ENCODE assay signal across 10 cellular contexts in genomic region chr19:4597278-4597974, GRCh38. TPM values are rescaled to one million over a fixed set of nuclear protein-coding genes. Genes with fewer than 3 reads are reported as not detected.
DNase-seq lines count a peak whose midpoint lies in the region; ATAC-seq and TF ChIP-seq lines count a peak whose summit lies in the region.
"Had no signal": no experiment of that assay in that cellular context is flagged by ENCODE, and none has a peak within 500 bp of the region (broad histone marks: within the 10 kb centered on the region; RNA-seq: fewer than 3 reads in every experiment).

No MANE protein-coding gene starts in this region.

- peak overlapping the region in 2 of 7 donors; percentile 22 to 60 for H3K27ac Mint-ChIP-seq in CD4-positive, alpha-beta memory T cell
- H3K27ac Mint-ChIP-seq in activated T-helper 1 cell treated with anti-CD3 and anti-CD28 coated beads, Interleukin-12 subunit alpha, Interleukin-12 subunit beta, Interleukin-2, Interleukin-4 antibody, amounts not matched to agents 30 ng/mL and 10 ng/mL and 1 ng/mL, durations not matched to agents 14 hours and 24 hours and 36 hours, result no peak overlapping the region

- TF ChIP-seq CTCF in HCT116 (IDR thresholded peaks at IDR 0.05 in 2 of 3, conservative IDR thresholded peaks at IDR 0.05 in 1 of 3; ENCODE audit: borderline replicate concordance in 1 of 3, insufficient read depth in 1 of 3, low read depth in 2 of 3, low read length in 2 of 3), result no peak

- no peak overlapping the region for H4K5ac ChIP-seq in mesendoderm (ENCODE audit: low read length)

- no CpG with 5 or more reads among the region's 27 CpGs for WGBS in mesendoderm (ENCODE audit: extremely low coverage, insufficient coverage, low lambda C conversion rate)
- WGBS in aorta, 2 donors, result 3 to 4% methylated on average over 26 to 27 of the region's 27 CpGs

- no peak overlapping the region for H2BK5ac ChIP-seq in mesendoderm (ENCODE audit: low read length)

- peaks cover 13% of the 10 kb centered on the region for H3K4me1 ChIP-seq in CD4-positive, alpha-beta memory T cell (ENCODE audit: insufficient read depth, low read length)
- H3K4me1 ChIP-seq in HCT116 (ENCODE audit: control insufficient read depth in 1 of 2, insufficient read depth in 2 of 2, low read length in 2 of 2) (peaks cover 11 to 26% of the 10 kb centered on the region in 2 experiments), mesendoderm (ENCODE audit: control insufficient read depth, low read depth, low read length) (no peaks in the 10 kb centered on the region), aorta (ENCODE audit: control insufficient read depth in 1 of 2, insufficient read depth in 2 of 2, low read length in 2 of 2) (no peaks in the 10 kb centered on the region)

- POLR2A ChIA-PET in CD4-positive, alpha-beta memory T cell (lab: Charles Lee; ENCODE audit: partially characterized antibody), result no interaction called here
- POLR2A ChIA-PET in HCT116 (lab: Charles Lee), result interaction anchor here (0.6 to 1.3 kb wide), 4 partner anchors 8 to 14 kb away, joined by 3 to 4 read pairs (median 3); no protein-coding TSS in a partner anchor

- H3K79me2 ChIP-seq in HCT116 (ENCODE audit: insufficient read depth, low read length), result no peaks in the 10 kb centered on the region
- H3K79me2 ChIP-seq in mesendoderm (ENCODE audit: control insufficient read depth, insufficient read depth, low read length), result no peaks in the 10 kb centered on the region

- peak in 1 of 5 donors; percentile 11 for DNase-seq in CD4-positive, alpha-beta memory T cell
- DNase-seq in HCT116 (ENCODE audit: low read depth, low spot score), result no peak
- no peak for DNase-seq in activated T-helper 1 cell treated with anti-CD3 and anti-CD28 coated beads, Interleukin-12 subunit alpha, Interleukin-12 subunit beta, Interleukin-2, Interleukin-4 antibody, amounts not matched to agents 30 ng/mL and 10 ng/mL and 1 ng/mL, durations not matched to agents 14 hours and 24 hours and 36 hours (ENCODE audit: low spot score)
- no peak for DNase-seq in mesendoderm
- no peak for DNase-seq in GOT3 (lab: John Stamatoyannopoulos, UW)
- DNase-seq in HuH-7 (ENCODE audit: low spot score), result no peak
- no peak for DNase-seq in aorta

- H3K4me2 ChIP-seq in HCT116 (ENCODE audit: low read length) (peak overlapping the region; percentile 66), mesendoderm (ENCODE audit: low read length) (peak overlapping the region; percentile 1)

- intact Hi-C loops in CD4-positive, alpha-beta memory T cell (cut with micrococcal nuclease), result no loop called here
- intact Hi-C loops in HCT116 (cut with micrococcal nuclease) (no loop called here), aorta (cut with DNase I) (no loop called here)
- intact Hi-C loops in activated T-helper 1 cell treated with anti-CD3 and anti-CD28 coated beads, Interleukin-12 subunit alpha, Interleukin-12 subunit beta, Interleukin-2, Interleukin-4 antibody, amounts not matched to agents 30 ng/mL and 10 ng/mL and 1 ng/mL, durations not matched to agents 14 hours and 24 hours and 36 hours (cut with micrococcal nuclease), result no loop called here

- no peak overlapping the region for H3K4me3 ChIP-seq in CD4-positive, alpha-beta memory T cell (ENCODE audit: low read length in 2 of 2)
- H3K4me3 ChIP-seq in HCT116 (replicated peaks in 1 of 2; ENCODE audit: low read depth in 1 of 2, low read length in 2 of 2), result no peak overlapping the region
- no peak overlapping the region for H3K4me3 ChIP-seq in mesendoderm (ENCODE audit: low read length)
- no peak overlapping the region for H3K4me3 ChIP-seq in aorta (ENCODE audit: low read length in 2 of 2)

- H3K23ac ChIP-seq in mesendoderm (ENCODE audit: low read length), result no peak overlapping the region

- TF ChIP-seq POLR2A in HCT116 (IDR thresholded peaks at IDR 0.05; ENCODE audit: borderline replicate concordance, extremely low read depth, insufficient read depth, insufficient read length), result no peak

- no peak overlapping the region for H3K27ac ChIP-seq in CD4-positive, alpha-beta memory T cell (ENCODE audit: low read depth, low read length)
- peak overlapping the region; percentile 18; the same call in 1 of the 2 replicates for H3K27ac ChIP-seq in HCT116 (ENCODE audit: low read depth, low read length)
- H3K27ac ChIP-seq in mesendoderm (ENCODE audit: low read depth, low read length), result no peak overlapping the region
- H3K27ac ChIP-seq in aorta (ENCODE audit: low read depth in 1 of 2, low read length in 2 of 2), result no peak overlapping the region
- H3K27ac ChIP-seq: neutrophil had no signal

- no peak overlapping the region for H2BK120ac ChIP-seq in mesendoderm (ENCODE audit: low read depth, low read length)

- no peak overlapping the region for H2BK15ac ChIP-seq in mesendoderm (replicated peaks; ENCODE audit: low read depth)

- peaks cover 29 to 42% of the 10 kb centered on the region in 2 donors for H3K27me3 Mint-ChIP-seq in CD4-positive, alpha-beta memory T cell
- H3K27me3 Mint-ChIP-seq in activated T-helper 1 cell treated with anti-CD3 and anti-CD28 coated beads, Interleukin-12 subunit alpha, Interleukin-12 subunit beta, Interleukin-2, Interleukin-4 antibody, amounts not matched to agents 30 ng/mL and 10 ng/mL and 1 ng/mL, durations not matched to agents 14 hours and 24 hours and 36 hours (ENCODE audit: insufficient read depth), result peaks cover 39% of the 10 kb centered on the region

- H3K27me3 ChIP-seq in CD4-positive, alpha-beta memory T cell (ENCODE audit: insufficient read depth, low read length), result peaks cover 9% of the 10 kb centered on the region
- no peaks in the 10 kb centered on the region for H3K27me3 ChIP-seq in HCT116 (ENCODE audit: insufficient read depth, low read length)
- no peaks in the 10 kb centered on the region for H3K27me3 ChIP-seq in mesendoderm (ENCODE audit: insufficient read depth, low read length, poor library complexity)
- no peaks in the 10 kb centered on the region for H3K27me3 ChIP-seq in aorta (ENCODE audit: control insufficient read depth in 1 of 2, insufficient read depth in 2 of 2, low read length in 1 of 2)

- H2AFZ ChIP-seq in HCT116 (ENCODE audit: low read depth, low read length, poor library complexity, severe bottlenecking), result no peak overlapping the region

- no peaks in the 10 kb centered on the region for H3K36me3 Mint-ChIP-seq in CD4-positive, alpha-beta memory T cell
- no peaks in the 10 kb centered on the region for H3K36me3 Mint-ChIP-seq in activated T-helper 1 cell treated with anti-CD3 and anti-CD28 coated beads, Interleukin-12 subunit alpha, Interleukin-12 subunit beta, Interleukin-2, Interleukin-4 antibody, amounts not matched to agents 30 ng/mL and 10 ng/mL and 1 ng/mL, durations not matched to agents 14 hours and 24 hours and 36 hours (ENCODE audit: low read depth)

- H3K36me3 ChIP-seq in CD4-positive, alpha-beta memory T cell (ENCODE audit: insufficient read depth, low read length), result no peaks in the 10 kb centered on the region
- H3K36me3 ChIP-seq in HCT116 (ENCODE audit: control insufficient read depth in 1 of 2, insufficient read depth in 2 of 2, low read length in 2 of 2), result no peaks in the 10 kb centered on the region
- no peaks in the 10 kb centered on the region for H3K36me3 ChIP-seq in mesendoderm (ENCODE audit: control insufficient read depth, insufficient read depth, low read length)
- no peaks in the 10 kb centered on the region for H3K36me3 ChIP-seq in aorta (ENCODE audit: control insufficient read depth in 1 of 2, insufficient read depth in 2 of 2, low read length in 1 of 2)
- H3K36me3 ChIP-seq: neutrophil had no signal

- no peaks in the 10 kb centered on the region for H3K9me2 ChIP-seq in HCT116 (ENCODE audit: insufficient read depth)

- ATAC-seq in HCT116 (peak; percentile 61), HG03280 (IDR thresholded peaks at IDR 0.05; ENCODE audit: unreplicated experiment) (no peak), aorta (ENCODE audit: low FRiP score) (no peak)

- peaks cover 5 to 14% (median 8%) of the 10 kb centered on the region in 4 donors for H3K4me1 Mint-ChIP-seq in CD4-positive, alpha-beta memory T cell
- H3K4me1 Mint-ChIP-seq in activated T-helper 1 cell treated with anti-CD3 and anti-CD28 coated beads, Interleukin-12 subunit alpha, Interleukin-12 subunit beta, Interleukin-2, Interleukin-4 antibody, amounts not matched to agents 30 ng/mL and 10 ng/mL and 1 ng/mL, durations not matched to agents 14 hours and 24 hours and 36 hours (ENCODE audit: low read depth), result no peaks in the 10 kb centered on the region

- CTCF ChIA-PET in CD4-positive, alpha-beta memory T cell (lab: Charles Lee; ENCODE audit: partially characterized antibody), result interaction anchor here (1.1 kb wide), 1 partner anchor 21 kb away, joined by 3 read pairs; no protein-coding TSS in a partner anchor
- CTCF ChIA-PET in HCT116 (lab: Charles Lee), result interaction anchor here (0.6 to 1.7 kb wide), 6 partner anchors 8 to 194 kb away, joined by 3 to 4 read pairs (median 4); partner anchors contain the start of gene FEM1A

- H3K56ac ChIP-seq in mesendoderm (ENCODE audit: low read length), result no peak overlapping the region

- H4K8ac ChIP-seq in mesendoderm (ENCODE audit: low read depth, low read length), result no peak overlapping the region

- no peak overlapping the region for H3K4ac ChIP-seq in mesendoderm (ENCODE audit: low read depth, low read length)

- H3K4me3 Mint-ChIP-seq in CD4-positive, alpha-beta memory T cell, result peak overlapping the region in 7 of 8 donors; percentile 41 to 63 (median 52)
- H3K4me3 Mint-ChIP-seq in activated T-helper 1 cell treated with anti-CD3 and anti-CD28 coated beads, Interleukin-12 subunit alpha, Interleukin-12 subunit beta, Interleukin-2, Interleukin-4 antibody, amounts not matched to agents 30 ng/mL and 10 ng/mL and 1 ng/mL, durations not matched to agents 14 hours and 24 hours and 36 hours, result peak overlapping the region; percentile 61

- RAD21 ChIA-PET in HCT116 (lab: Charles Lee; ENCODE audit: low non-redundant PET in 1 of 2, low total read pairs in 2 of 2, uncharacterized antibody in 2 of 2, unreplicated experiment in 2 of 2), result interaction anchor here (0.6 to 1.1 kb wide), 2 partner anchors 10 to 17 kb away, joined by 3 to 7 read pairs; no protein-coding TSS in a partner anchor

- H3K18ac ChIP-seq in mesendoderm (ENCODE audit: low read length), result no peak overlapping the region

- no peak overlapping the region for H2AK5ac ChIP-seq in mesendoderm (ENCODE audit: low read length)

- no peak for TF ChIP-seq RAD21 in HCT116 (IDR thresholded peaks at IDR 0.05; ENCODE audit: low read depth)

- no peaks in the 10 kb centered on the region for H4K20me1 ChIP-seq in HCT116 (ENCODE audit: insufficient read depth)

- no peak overlapping the region for H3K9ac ChIP-seq in HCT116 (ENCODE audit: low read length)
- H3K9ac ChIP-seq in mesendoderm (ENCODE audit: low read length), result no peak overlapping the region

- BruUV-seq in HCT116 (replicated peaks; lab: Mats Ljungman, UMichigan), result no TSS peak

- H3K9me3 Mint-ChIP-seq in CD4-positive, alpha-beta memory T cell, result peaks cover 0 to 2% (median 0%) of the 10 kb centered on the region in 8 donors
- H3K9me3 Mint-ChIP-seq in activated T-helper 1 cell treated with anti-CD3 and anti-CD28 coated beads, Interleukin-12 subunit alpha, Interleukin-12 subunit beta, Interleukin-2, Interleukin-4 antibody, amounts not matched to agents 30 ng/mL and 10 ng/mL and 1 ng/mL, durations not matched to agents 14 hours and 24 hours and 36 hours, result no peaks in the 10 kb centered on the region

- no peaks in the 10 kb centered on the region for H3K9me3 ChIP-seq in CD4-positive, alpha-beta memory T cell (ENCODE audit: control insufficient read depth in 1 of 2, low read length in 2 of 2)
- H3K9me3 ChIP-seq in HCT116 (ENCODE audit: control insufficient read depth in 1 of 2, insufficient read depth in 1 of 2, low read depth in 1 of 2, low read length in 2 of 2) (no peaks in the 10 kb centered on the region), aorta (ENCODE audit: control insufficient read depth, low read length) (no peaks in the 10 kb centered on the region)
- H3K9me3 ChIP-seq: neutrophil had no signal

- no peaks in the 10 kb centered on the region for H3K79me1 ChIP-seq in mesendoderm (ENCODE audit: low read length)

RNA-seq across cellular contexts. Expression of gene SEMA6B, which starts 37.9 kb away (rescaled TPM):
- total RNA-seq in CD4-positive, alpha-beta memory T cell, result 1 to 10 TPM; 2.4 to 2.7 TPM
- polyA plus RNA-seq in CD4-positive, alpha-beta memory T cell, result not detected
- total RNA-seq in HCT116 (2021; ENCODE audit: unreplicated experiment) (58.4 TPM), aorta (10 to 100 TPM; 25.6 to 32.0 TPM)
- 60.5 and 70.5 TPM in 2 replicates for polyA plus RNA-seq in HCT116 (2012)
- total RNA-seq in activated T-helper 1 cell treated with anti-CD3 and anti-CD28 coated beads, Interleukin-12 subunit alpha, Interleukin-12 subunit beta, Interleukin-2, Interleukin-4 antibody, amounts not matched to agents 30 ng/mL and 10 ng/mL and 1 ng/mL, durations not matched to agents 14 hours and 24 hours and 36 hours, result not detected in 2 replicates
- 6.6 TPM for polyA plus RNA-seq in mesendoderm (2013, experiment 1 of 2)
- polyA plus RNA-seq in mesendoderm (2013, experiment 2 of 2), result 6.7 TPM
- 1 to 10 TPM in 1 of 2 donors, under 1 TPM in 1; 0.43 to 1.5 TPM for polyA plus RNA-seq in aorta

RNA-seq across cellular contexts. Expression of gene TNFAIP8L1, which starts 41.9 kb away (rescaled TPM):
- total RNA-seq in CD4-positive, alpha-beta memory T cell, result 10 to 100 TPM; 16.2 to 17.2 TPM
- 10 to 100 TPM in 1 of 2 donors, 1 to 10 TPM in 1; 3.7 to 11.1 TPM for polyA plus RNA-seq in CD4-positive, alpha-beta memory T cell
- total RNA-seq in HCT116 (2021; ENCODE audit: unreplicated experiment) (22.2 TPM), aorta (10 to 100 TPM in 1 of 2 donors, 1 to 10 TPM in 1; 5.4 to 13.5 TPM)
- 19.5 and 24.0 TPM in 2 replicates for polyA plus RNA-seq in HCT116 (2012)
- 13.2 and 13.7 TPM in 2 replicates for total RNA-seq in activated T-helper 1 cell treated with anti-CD3 and anti-CD28 coated beads, Interleukin-12 subunit alpha, Interleukin-12 subunit beta, Interleukin-2, Interleukin-4 antibody, amounts not matched to agents 30 ng/mL and 10 ng/mL and 1 ng/mL, durations not matched to agents 14 hours and 24 hours and 36 hours
- 5.3 TPM for polyA plus RNA-seq in mesendoderm (2013, experiment 1 of 2)
- 5.1 TPM for polyA plus RNA-seq in mesendoderm (2013, experiment 2 of 2)
- polyA plus RNA-seq in aorta, result 1 to 10 TPM; 1.6 to 3.9 TPM

RNA-seq across cellular contexts. Expression of gene LRG1, which starts 57.6 kb away (rescaled TPM):
- total RNA-seq in CD4-positive, alpha-beta memory T cell, result not detected
- under 1 TPM; 0.09 to 0.17 TPM for polyA plus RNA-seq in CD4-positive, alpha-beta memory T cell
- total RNA-seq in HCT116 (2021; ENCODE audit: unreplicated experiment), result 1.3 TPM
- polyA plus RNA-seq in HCT116 (2012), result 0.72 and 0.83 TPM in 2 replicates
- 0.27 and 0.39 TPM in 2 replicates for total RNA-seq in activated T-helper 1 cell treated with anti-CD3 and anti-CD28 coated beads, Interleukin-12 subunit alpha, Interleukin-12 subunit beta, Interleukin-2, Interleukin-4 antibody, amounts not matched to agents 30 ng/mL and 10 ng/mL and 1 ng/mL, durations not matched to agents 14 hours and 24 hours and 36 hours
- 0.59 TPM for polyA plus RNA-seq in mesendoderm (2013, experiment 1 of 2)
- polyA plus RNA-seq in mesendoderm (2013, experiment 2 of 2), result 0.42 TPM
- 1 to 10 TPM; 1.4 to 2.8 TPM for total RNA-seq in aorta
- polyA plus RNA-seq in aorta, result 1 to 10 TPM in 1 of 2 donors, under 1 TPM in 1; 0.75 to 1.5 TPM
- total RNA-seq: fibroblast of lung had no signal

Comparison
In these comparisons a context has a peak if more than half of its experiments do, and no peak if none do; other contexts are left out.
1. RNA of gene SEMA6B, which starts 37.9 kb away (total RNA-seq): 58.4 TPM in HCT116 (single experiment) and 25.6 to 32.0 TPM in aorta; 2.4 to 2.7 TPM in CD4-positive, alpha-beta memory T cell and not detected in activated T-helper 1 cell treated with anti-CD3 and anti-CD28 coated beads, Interleukin-12 subunit alpha, Interleukin-12 subunit beta, Interleukin-2, Interleukin-4 antibody, amounts not matched to agents 30 ng/mL and 10 ng/mL and 1 ng/mL, durations not matched to agents 14 hours and 24 hours and 36 hours; every median in the first group is over 4 times any median in the second.